ENCODE assay signal across 9 cellular contexts in genomic region chr19:947707-948533, GRCh38. TPM values are rescaled to one million over a fixed set of nuclear protein-coding genes. Genes with fewer than 3 reads are reported as not detected.
DNase-seq lines count a peak whose midpoint lies in the region; ATAC-seq, FAIRE-seq and TF ChIP-seq lines count a peak whose summit lies in the region.
"Had no signal": no experiment of that assay in that cellular context is flagged by ENCODE, and none has a peak within 500 bp of the region (broad histone marks: within the 10 kb centered on the region; RNA-seq: fewer than 3 reads in every experiment).

No MANE protein-coding gene starts in this region.

- H3K4me3 Mint-ChIP-seq in activated B cell treated with CpG ODN at 0.5 μM for 24 hours = peak overlapping the region; percentile 81
- H3K4me3 Mint-ChIP-seq in neural progenitor cell = no peak overlapping the region

- H3K36me3 Mint-ChIP-seq in activated B cell treated with CpG ODN at 0.5 μM for 24 hours (ENCODE audit: low read depth) (peaks cover 7% of the 10 kb centered on the region), neural progenitor cell (peaks cover 4% of the 10 kb centered on the region)

- no peak for TF ChIP-seq EP300 in stomach (IDR thresholded peaks at IDR 0.05)

- no peak overlapping the region for H3K4me2 ChIP-seq in neural progenitor cell

- peaks cover 11 to 39% (median 17%) of the 10 kb centered on the region in 4 donors for H3K4me1 ChIP-seq in stomach
- peaks cover 5% of the 10 kb centered on the region for H3K4me1 ChIP-seq in neural progenitor cell

- CTCF ChIA-PET in activated B cell treated with CpG ODN at 0.5 μM for 24 hours (lab: Charles Lee) = interaction anchor here (0.6 to 1.2 kb wide), 3 partner anchors 25 to 178 kb away, joined by 3 to 4 read pairs (median 3); no protein-coding TSS in a partner anchor

- intact Hi-C loops in activated B cell treated with CpG ODN at 0.5 μM for 24 hours (cut with micrococcal nuclease) = loop anchor here (1.0 to 5.0 kb wide), 4 partner anchors 22 to 184 kb away; partner anchors contain the start of gene ARID3A
- intact Hi-C loops in stomach (cut with DNase I; ENCODE audit: low total_unique reads) = no loop called here

- H3K27ac Mint-ChIP-seq in activated B cell treated with CpG ODN at 0.5 μM for 24 hours = peak overlapping the region; percentile 93
- H3K27ac Mint-ChIP-seq in neural progenitor cell = no peak overlapping the region

- FAIRE-seq in GM19239 (lab: Jason Lieb, UNC) = peak; percentile 97

- peak; percentile 56 for ATAC-seq in HG03064 (IDR thresholded peaks at IDR 0.05; ENCODE audit: low read depth, unreplicated experiment)
- ATAC-seq in activated B cell treated with CpG ODN at 0.5 μM for 24 hours (ENCODE audit: low read depth) = peak; percentile 76

- H3K9me3 ChIP-seq in stomach = no peaks in the 10 kb centered on the region
- no peaks in the 10 kb centered on the region for H3K9me3 ChIP-seq in neural progenitor cell (ENCODE audit: low read depth)

- H3K4me1 Mint-ChIP-seq in activated B cell treated with CpG ODN at 0.5 μM for 24 hours (peaks cover 59% of the 10 kb centered on the region), neural progenitor cell (peaks cover 7% of the 10 kb centered on the region)

- POLR2A ChIA-PET in activated B cell treated with CpG ODN at 0.5 μM for 24 hours (lab: Charles Lee) = interaction anchor here (0.5 to 3.3 kb wide), 21 partner anchors 9 to 321 kb away, joined by 3 to 45 read pairs (median 4); partner anchors contain the start of genes CNN2, RNU6-2 and WDR18

- H3K27ac ChIP-seq in stomach = peak overlapping the region in 1 of 5 donors; percentile 26
- no peak overlapping the region for H3K27ac ChIP-seq in neural progenitor cell

- H3K27me3 ChIP-seq in stomach (peaks cover 0 to 15% (median 0%) of the 10 kb centered on the region in 3 donors), neural progenitor cell (no peaks in the 10 kb centered on the region)

- H3K27me3 Mint-ChIP-seq in activated B cell treated with CpG ODN at 0.5 μM for 24 hours (no peaks in the 10 kb centered on the region), neural progenitor cell (ENCODE audit: insufficient read depth, low read depth) (peaks cover 2% of the 10 kb centered on the region)

- no peaks in the 10 kb centered on the region for H3F3A ChIP-seq in neural progenitor cell (ENCODE audit: low read depth)

- WGBS in stomach, 5 donors = 80 to 90% (median 85%) methylated on average over 40 to 46 of the region's 46 CpGs

- H2AFZ ChIP-seq in neural progenitor cell (replicated peaks) = no peak overlapping the region

- DNase-seq in GM19239 (ENCODE audit: insufficient read length, low spot score) = peak; percentile 93
- peak; percentile 84 for DNase-seq in activated B cell treated with CpG ODN at 0.5 μM for 24 hours
- DNase-seq in stomach = peak; percentile 59
- no peak for DNase-seq in activated naive CD4-positive, alpha-beta T cell treated with anti-CD3 and anti-CD28 coated beads, Interleukin-2, amount 50 U/mL, for 16 hours
- no peak for DNase-seq in neural progenitor cell (ENCODE audit: low spot score)
- DNase-seq in NCI-H2107 (lab: John Stamatoyannopoulos, UW) = no peak
- no peak for DNase-seq in GF-D8 (lab: John Stamatoyannopoulos, UW)

- no peak for TF ChIP-seq POLR2A in stomach (IDR thresholded peaks at IDR 0.05)

- H3K4me3 ChIP-seq in stomach (no peak overlapping the region), neural progenitor cell (no peak overlapping the region)

- H3K9me3 Mint-ChIP-seq in activated B cell treated with CpG ODN at 0.5 μM for 24 hours = no peaks in the 10 kb centered on the region
- no peaks in the 10 kb centered on the region for H3K9me3 Mint-ChIP-seq in neural progenitor cell

- peaks cover 0 to 8% (median 2%) of the 10 kb centered on the region in 4 donors for H3K36me3 ChIP-seq in stomach
- no peaks in the 10 kb centered on the region for H3K36me3 ChIP-seq in neural progenitor cell

- H4K20me1 ChIP-seq in neural progenitor cell (ENCODE audit: low read depth) = peaks cover 92% of the 10 kb centered on the region

- TF ChIP-seq CTCF in activated B cell treated with CpG ODN at 0.5 μM for 24 hours (IDR thresholded peaks at IDR 0.05) = no peak
- TF ChIP-seq CTCF in stomach (IDR thresholded peaks at IDR 0.05) = no peak
- TF ChIP-seq CTCF in neural progenitor cell (IDR thresholded peaks at IDR 0.05) = no peak

- no peak overlapping the region for H3K9ac ChIP-seq in neural progenitor cell

- H3K79me2 ChIP-seq in neural progenitor cell (ENCODE audit: low read depth) = peaks cover 77% of the 10 kb centered on the region

RNA-seq across cellular contexts. Expression of gene ARID3A, which starts 22.1 kb away (rescaled TPM):
- 67.7 and 74.9 TPM in 2 replicates for total RNA-seq in activated B cell treated with CpG ODN at 0.5 μM for 24 hours
- total RNA-seq in stomach = 10 to 100 TPM in 2 of 5 donors, 1 to 10 TPM in 2, not detected in 1; 1.8 to 23.5 (median 8.6) TPM
- polyA plus RNA-seq in stomach = 1 to 10 TPM; 1.1 to 4.3 (median 2.1) TPM
- 25.5 and 68.7 TPM in 2 replicates for total RNA-seq in neural progenitor cell (ENCODE audit: low replicate concordance)

RNA-seq across cellular contexts. Expression of gene KISS1R, which starts 30.8 kb away (rescaled TPM):
- 0.49 TPM in 2 replicates for total RNA-seq in activated B cell treated with CpG ODN at 0.5 μM for 24 hours
- not detected for total RNA-seq in stomach
- polyA plus RNA-seq in stomach = not detected
- total RNA-seq in neural progenitor cell (ENCODE audit: low replicate concordance) = 0.77 TPM in 1 of 2 replicates, not detected in the other
- total RNA-seq: pulmonary artery endothelial cell had no signal

RNA-seq across cellular contexts. Expression of gene R3HDM4, which starts 34.9 kb away (rescaled TPM):
- 174 and 189 TPM in 2 replicates for total RNA-seq in activated B cell treated with CpG ODN at 0.5 μM for 24 hours
- total RNA-seq in stomach = 10 to 100 TPM in 3 of 5 donors, 1 to 10 TPM in 2; 5.8 to 62.0 (median 29.7) TPM
- polyA plus RNA-seq in stomach = 10 to 100 TPM; 47.1 to 63.8 (median 60.0) TPM
- 22.7 and 58.2 TPM in 2 replicates for total RNA-seq in neural progenitor cell (ENCODE audit: low replicate concordance)

RNA-seq across cellular contexts. Expression of gene WDR18, which starts 36.2 kb away (rescaled TPM):
- total RNA-seq in activated B cell treated with CpG ODN at 0.5 μM for 24 hours (66.5 and 84.7 TPM in 2 replicates), stomach (100 to 1,000 TPM in 2 of 5 donors, 10 to 100 TPM in 3; 19.1 to 410 (median 67.7) TPM), neural progenitor cell (ENCODE audit: low replicate concordance) (38.6 and 156 TPM in 2 replicates)
- 10 to 100 TPM; 44.4 to 81.3 (median 51.9) TPM for polyA plus RNA-seq in stomach

RNA-seq across cellular contexts. Expression of gene GRIN3B, which starts 52.3 kb away (rescaled TPM):
- total RNA-seq in activated B cell treated with CpG ODN at 0.5 μM for 24 hours (0.11 TPM in 1 of 2 replicates, not detected in the other), stomach (not detected), neural progenitor cell (ENCODE audit: low replicate concordance) (5.4 and 5.9 TPM in 2 replicates)
- under 1 TPM in 1 of 3 donors, not detected in 2; 0.03 TPM for polyA plus RNA-seq in stomach

Comparison
In these comparisons a context has a peak if more than half of its experiments do, and no peak if none do; other contexts are left out.
1. DNase-seq: peak in GM19239 (single experiment), activated B cell treated with CpG ODN at 0.5 μM for 24 hours (single experiment) and stomach (single experiment); none in activated naive CD4-positive, alpha-beta T cell treated with anti-CD3 and anti-CD28 coated beads, Interleukin-2, amount 50 U/mL, for 16 hours (single experiment), neural progenitor cell (single experiment), NCI-H2107 (single experiment) and GF-D8 (single experiment).